Comparison of ENCODE assay signal across 21 cellular contexts in genomic region chr2:195342105-195342504, GRCh38.
"Had no signal": no experiment of that assay in that cellular context is flagged by ENCODE, and none has a peak within 500 bp of the region (broad histone marks: within the 10 kb centered on the region; RNA-seq: fewer than 3 reads in every experiment).

No MANE protein-coding gene starts in this region.

- H3K27me3 Mint-ChIP-seq: activated CD4-positive, alpha-beta memory T cell treated with anti-CD3 and anti-CD28 coated beads, Interleukin-2, amount 10 ng/mL, durations not matched to agents 7 days and 5 days; activated CD4-positive, alpha-beta T cell treated with anti-CD3 and anti-CD28 coated beads for 36 hours; activated naive CD8-positive, alpha-beta T cell; activated T-helper 17 cell treated with anti-CD3 and anti-CD28 coated beads, Interleukin-2, amount 50 U/mL, for 72 hours had no signal

- H3K27ac Mint-ChIP-seq: activated CD4-positive, alpha-beta memory T cell treated with anti-CD3 and anti-CD28 coated beads, Interleukin-2, amount 10 ng/mL, durations not matched to agents 7 days and 5 days; activated CD4-positive, alpha-beta T cell treated with anti-CD3 and anti-CD28 coated beads for 36 hours; activated naive CD4-positive, alpha-beta T cell treated with anti-CD3 and anti-CD28 coated beads for 36 hours; activated naive CD8-positive, alpha-beta T cell; activated T-helper 17 cell treated with anti-CD3 and anti-CD28 coated beads, Interleukin-2, amount 50 U/mL, for 72 hours had no signal

- H3K4me1 Mint-ChIP-seq: activated CD4-positive, alpha-beta memory T cell treated with anti-CD3 and anti-CD28 coated beads, Interleukin-2, amount 10 ng/mL, durations not matched to agents 7 days and 5 days; activated T-helper 17 cell treated with anti-CD3 and anti-CD28 coated beads, Interleukin-2, amount 50 U/mL, for 72 hours had no signal

- H3K9me3 ChIP-seq: colonic mucosa had no signal

- DNase-seq: activated CD4-positive, alpha-beta memory T cell treated with anti-CD3 and anti-CD28 coated beads, Interleukin-2, amount 10 ng/mL, durations not matched to agents 7 days and 5 days; activated CD4-positive, alpha-beta T cell treated with anti-CD3 and anti-CD28 coated beads for 36 hours; activated CD4-positive, alpha-beta T cell treated with anti-CD3 and anti-CD28 coated beads, Interleukin-2, amount 50 U/mL, for 1 hour; activated gamma-delta T cell; activated naive CD4-positive, alpha-beta T cell treated with anti-CD3 and anti-CD28 coated beads for 36 hours; activated T-cell treated with anti-CD3 and anti-CD28 coated beads for 4 hours; activated T-cell treated with anti-CD3 and anti-CD28 coated beads, Interleukin-2, amount 50 U/mL, for 48 hours; colonic mucosa; MM.1S; NCI-H1930; NCI-H2171; NCI-H2227 treated with DMSO at 0.1 percent for 48 hours; NCI-H510A; NCI-H526 treated with DMSO at 0.1 percent for 48 hours; NCI-H82; PC-9; T-helper 1 cell; WERI-Rb-1 had no signal

- H3K36me3 ChIP-seq: colonic mucosa, WERI-Rb-1 had no signal

- H2AFZ ChIP-seq: PC-9 had no signal

- H3K9me3 Mint-ChIP-seq: activated naive CD4-positive, alpha-beta T cell treated with anti-CD3 and anti-CD28 coated beads for 36 hours; activated T-helper 17 cell treated with anti-CD3 and anti-CD28 coated beads, Interleukin-2, amount 50 U/mL, for 72 hours had no signal

- H3K36me3 Mint-ChIP-seq: activated naive CD8-positive, alpha-beta T cell had no signal

- H3K4me1 ChIP-seq: colonic mucosa had no signal

- H3K4me3 ChIP-seq: colonic mucosa, PC-9, SK-N-MC had no signal

- H3K27me3 ChIP-seq: colonic mucosa had no signal

- H3K4me2 ChIP-seq: PC-9 had no signal

- H3K4me3 Mint-ChIP-seq: activated CD4-positive, alpha-beta memory T cell treated with anti-CD3 and anti-CD28 coated beads, Interleukin-2, amount 10 ng/mL, durations not matched to agents 7 days and 5 days; activated CD4-positive, alpha-beta T cell treated with anti-CD3 and anti-CD28 coated beads for 36 hours; activated naive CD4-positive, alpha-beta T cell treated with anti-CD3 and anti-CD28 coated beads for 36 hours; activated naive CD8-positive, alpha-beta T cell; activated T-helper 17 cell treated with anti-CD3 and anti-CD28 coated beads, Interleukin-2, amount 50 U/mL, for 72 hours had no signal

- ATAC-seq: activated CD4-positive, alpha-beta T cell treated with anti-CD3 and anti-CD28 coated beads for 36 hours; activated T-helper 17 cell treated with anti-CD3 and anti-CD28 coated beads, Interleukin-2, amount 50 U/mL, for 72 hours had no signal

- H3K27ac ChIP-seq: colonic mucosa, PC-9, SK-N-MC, WERI-Rb-1 had no signal
